ENCODE assay signal across 31 cellular contexts in genomic region chr11:66722745-66723651, GRCh38.
"Had no signal": no experiment of that assay in that cellular context is flagged by ENCODE, and none has a peak within 500 bp of the region (broad histone marks: within the 10 kb centered on the region; RNA-seq: fewer than 3 reads in every experiment).

No MANE protein-coding gene starts in this region.

- H2AFZ ChIP-seq: hepatocyte, parathyroid adenoma had no signal

- H3K9me3 Mint-ChIP-seq: activated CD4-positive, alpha-beta memory T cell treated with anti-CD3 and anti-CD28 coated beads, Interleukin-2, amount 10 ng/mL, durations not matched to agents 7 days and 5 days; activated CD4-positive, alpha-beta T cell treated with anti-CD3 and anti-CD28 coated beads, Interleukin-2, amount 10 ng/mL, durations not matched to agents 7 days and 5 days; activated naive CD4-positive, alpha-beta T cell treated with anti-CD3 and anti-CD28 coated beads, Interleukin-2, amount 10 ng/mL, durations not matched to agents 7 days and 5 days; activated naive CD8-positive, alpha-beta T cell treated with anti-CD3 and anti-CD28 coated beads, Interleukin-2, amount 10 ng/mL, durations not matched to agents 7 days and 5 days; activated T-cell treated with anti-CD3 and anti-CD28 coated beads, Interleukin-2, amount 50 U/mL, for 24 hours; effector memory CD8-positive, alpha-beta T cell; nephron; WTC11 had no signal

- H3K4me1 ChIP-seq: gastrocnemius medialis, uterus had no signal

- H3K79me2 ChIP-seq: parathyroid adenoma had no signal

- H3K27ac Mint-ChIP-seq: activated CD4-positive, alpha-beta memory T cell treated with anti-CD3 and anti-CD28 coated beads, Interleukin-2, amount 10 ng/mL, durations not matched to agents 7 days and 5 days; activated CD4-positive, alpha-beta T cell treated with anti-CD3 and anti-CD28 coated beads, Interleukin-2, amount 10 ng/mL, durations not matched to agents 7 days and 5 days; activated naive CD4-positive, alpha-beta T cell treated with anti-CD3 and anti-CD28 coated beads, Interleukin-2, amount 10 ng/mL, durations not matched to agents 7 days and 5 days; activated naive CD8-positive, alpha-beta T cell treated with anti-CD3 and anti-CD28 coated beads, Interleukin-2, amount 10 ng/mL, durations not matched to agents 7 days and 5 days; activated T-cell treated with anti-CD3 and anti-CD28 coated beads, Interleukin-2, amount 50 U/mL, for 24 hours; effector memory CD8-positive, alpha-beta T cell; T-helper 17 cell; WTC11 had no signal

- H3K27ac ChIP-seq: brain microvascular endothelial cell, gastrocnemius medialis, hepatocyte, lower lobe of right lung, neutrophil, parathyroid adenoma, thoracic aorta, uterus had no signal

- DNase-seq: activated CD4-positive, alpha-beta memory T cell treated with anti-CD3 and anti-CD28 coated beads, Interleukin-2, amount 10 ng/mL, durations not matched to agents 7 days and 5 days; activated CD4-positive, alpha-beta T cell treated with anti-CD3 and anti-CD28 coated beads for 1 hour; activated CD4-positive, alpha-beta T cell treated with anti-CD3 and anti-CD28 coated beads, Interleukin-2, amount 10 ng/mL, durations not matched to agents 7 days and 5 days; activated CD8-positive, alpha-beta memory T cell treated with anti-CD3 and anti-CD28 coated beads, Interleukin-2, amount 50 U/mL, for 48 hours; activated gamma-delta T cell; activated naive CD4-positive, alpha-beta T cell treated with anti-CD3 and anti-CD28 coated beads, Interleukin-2, amount 10 ng/mL, durations not matched to agents 7 days and 5 days; activated naive CD8-positive, alpha-beta T cell treated with anti-CD3 and anti-CD28 coated beads, Interleukin-2, amount 10 ng/mL, durations not matched to agents 7 days and 5 days; activated T-cell treated with anti-CD3 and anti-CD28 coated beads, Interleukin-2, amount 50 U/mL, for 24 hours; amniotic stem cell; brain microvascular endothelial cell; cortex of kidney; effector memory CD8-positive, alpha-beta T cell; erythroblast; gastrocnemius medialis; left colon; lower lobe of right lung; right cardiac atrium; stimulated activated CD4-positive, alpha-beta T cell treated with anti-CD3 and anti-CD28 coated beads, Interleukin-2, amount 100 ng/mL, for 48 hours; stimulated activated naive CD8-positive, alpha-beta T cell treated with anti-CD3 and anti-CD28 coated beads, Interleukin-15, Interleukin-2, amounts not matched to agents 100 U/mL and 50 U/mL, for 24 hours; T-helper 17 cell; T1000; trophoblast cell; uterus had no signal

- H3K4me3 Mint-ChIP-seq: activated CD4-positive, alpha-beta memory T cell treated with anti-CD3 and anti-CD28 coated beads, Interleukin-2, amount 10 ng/mL, durations not matched to agents 7 days and 5 days; activated CD4-positive, alpha-beta T cell treated with anti-CD3 and anti-CD28 coated beads, Interleukin-2, amount 10 ng/mL, durations not matched to agents 7 days and 5 days; activated naive CD4-positive, alpha-beta T cell treated with anti-CD3 and anti-CD28 coated beads, Interleukin-2, amount 10 ng/mL, durations not matched to agents 7 days and 5 days; activated naive CD8-positive, alpha-beta T cell treated with anti-CD3 and anti-CD28 coated beads, Interleukin-2, amount 10 ng/mL, durations not matched to agents 7 days and 5 days; activated T-cell treated with anti-CD3 and anti-CD28 coated beads, Interleukin-2, amount 50 U/mL, for 24 hours; effector memory CD8-positive, alpha-beta T cell; nephron; T-helper 17 cell; WTC11 had no signal

- ATAC-seq: effector memory CD8-positive, alpha-beta T cell; gastrocnemius medialis; left colon; lower lobe of right lung; right cardiac atrium; stimulated activated naive CD8-positive, alpha-beta T cell treated with anti-CD3 and anti-CD28 coated beads, Interleukin-15, Interleukin-2, amounts not matched to agents 100 U/mL and 50 U/mL, for 24 hours; T-helper 17 cell; WTC11 had no signal

- H3K36me3 ChIP-seq: brain microvascular endothelial cell, gastrocnemius medialis, lower lobe of right lung, neutrophil, thoracic aorta, uterus had no signal

- H3K9ac ChIP-seq: parathyroid adenoma had no signal

- H3K36me3 Mint-ChIP-seq: activated naive CD4-positive, alpha-beta T cell treated with anti-CD3 and anti-CD28 coated beads, Interleukin-2, amount 10 ng/mL, durations not matched to agents 7 days and 5 days; activated naive CD8-positive, alpha-beta T cell treated with anti-CD3 and anti-CD28 coated beads, Interleukin-2, amount 10 ng/mL, durations not matched to agents 7 days and 5 days; WTC11 had no signal

- H3K27me3 ChIP-seq: hepatocyte, uterus had no signal

- H3K9me3 ChIP-seq: gastrocnemius medialis, lower lobe of right lung, neutrophil, thoracic aorta, uterus had no signal

- H3K4me3 ChIP-seq: gastrocnemius medialis, hepatocyte, lower lobe of right lung, thoracic aorta, uterus had no signal

- FAIRE-seq: astrocyte, keratinocyte had no signal
